In the genomic region with DNA sequence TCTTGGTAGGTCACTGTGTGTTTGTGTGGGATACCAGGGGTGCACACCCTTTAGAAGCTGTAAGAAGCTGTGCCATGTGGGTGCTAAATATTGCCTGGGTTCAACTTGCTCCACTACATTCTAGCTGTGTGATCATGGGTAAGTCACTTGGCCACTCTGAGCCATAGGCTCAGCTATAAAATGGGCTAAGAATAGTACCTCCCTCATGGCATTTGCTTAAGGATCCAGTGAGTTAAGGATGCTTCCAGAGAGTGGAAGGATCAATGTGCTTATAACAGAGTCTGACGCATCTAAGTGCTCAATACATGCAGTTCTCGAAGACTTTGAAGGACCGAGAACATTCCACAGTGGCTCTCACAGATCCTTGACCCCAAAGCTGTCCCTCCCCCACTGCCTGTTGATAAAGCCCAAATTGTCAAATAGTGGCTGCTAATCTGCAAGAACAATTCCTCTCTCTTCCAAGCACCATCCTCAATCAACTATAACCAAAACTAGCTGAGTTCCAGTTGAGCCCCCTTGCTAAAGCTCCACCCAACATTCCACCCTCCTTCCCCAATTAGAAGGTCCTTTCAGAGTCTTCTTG, we compare ENCODE assay signal across 14 cellular contexts. TPM values are rescaled to one million over a fixed set of nuclear protein-coding genes. Genes with fewer than 3 reads are reported as not detected.
DNase-seq lines count a peak whose midpoint lies in the region; ATAC-seq and TF ChIP-seq lines count a peak whose summit lies in the region.
"Had no signal": no experiment of that assay in that cellular context is flagged by ENCODE, and none has a peak within 500 bp of the region (broad histone marks: within the 10 kb centered on the region; RNA-seq: fewer than 3 reads in every experiment).

No MANE protein-coding gene starts in this region.

- H3K36me3 Mint-ChIP-seq in activated T-helper 1 cell treated with anti-CD3 and anti-CD28 coated beads, Interleukin-12 subunit alpha, Interleukin-12 subunit beta, Interleukin-2, Interleukin-4 antibody, amounts not matched to agents 30 ng/mL and 10 ng/mL and 1 ng/mL, durations not matched to agents 14 hours and 24 hours and 36 hours (ENCODE audit: low read depth): peaks cover 54% of the 10 kb centered on the region
- H3K36me3 Mint-ChIP-seq in memory B cell: no peaks in the 10 kb centered on the region

- no peak overlapping the region for H3K4me3 ChIP-seq in BLaER1
- peak overlapping the region in 1 of 2 experiments; percentile 31; a peak in 1 of 4 replicates for H3K4me3 ChIP-seq in DND-41 (ENCODE audit: low read depth in 1 of 2, low read length in 2 of 2)
- H3K4me3 ChIP-seq in heart left ventricle: no peak overlapping the region

- H3K27ac Mint-ChIP-seq in activated T-helper 1 cell treated with anti-CD3 and anti-CD28 coated beads, Interleukin-12 subunit alpha, Interleukin-12 subunit beta, Interleukin-2, Interleukin-4 antibody, amounts not matched to agents 30 ng/mL and 10 ng/mL and 1 ng/mL, durations not matched to agents 14 hours and 24 hours and 36 hours: peak overlapping the region; percentile 100
- peak overlapping the region; percentile 91 for H3K27ac Mint-ChIP-seq in memory B cell

- 74 to 80% (median 77%) methylated on average over 3 of the region's 3 CpGs for WGBS in heart left ventricle, 4 donors

- H2AFZ ChIP-seq in DND-41 (ENCODE audit: low read depth, low read length): peak overlapping the region; percentile 84

- peaks cover 2% of the 10 kb centered on the region for H3K27me3 Mint-ChIP-seq in activated T-helper 1 cell treated with anti-CD3 and anti-CD28 coated beads, Interleukin-12 subunit alpha, Interleukin-12 subunit beta, Interleukin-2, Interleukin-4 antibody, amounts not matched to agents 30 ng/mL and 10 ng/mL and 1 ng/mL, durations not matched to agents 14 hours and 24 hours and 36 hours (ENCODE audit: insufficient read depth)
- H3K27me3 Mint-ChIP-seq in memory B cell: no peaks in the 10 kb centered on the region

- ATAC-seq in DND-41 (ENCODE audit: insufficient read depth, low read depth): no peak; the same call in 2 of the 3 replicates
- no peak for ATAC-seq in memory B cell (ENCODE audit: low read depth)
- no peak for ATAC-seq in HG02840 (IDR thresholded peaks at IDR 0.05; ENCODE audit: low FRiP score, unreplicated experiment)
- no peak for ATAC-seq in heart left ventricle

- H3K4me2 ChIP-seq in BLaER1 (peak overlapping the region; percentile 52), DND-41 (ENCODE audit: insufficient read depth, low read length) (peak overlapping the region; percentile 70)

- DNase-seq in DND-41 (no peak), memory B cell (ENCODE audit: low spot score in 2 of 2) (no peak), foreskin melanocyte (no peak), GM03348 (ENCODE audit: low spot score) (no peak), heart left ventricle (no peak)
- DNase-seq in activated T-helper 1 cell treated with anti-CD3 and anti-CD28 coated beads, Interleukin-12 subunit alpha, Interleukin-12 subunit beta, Interleukin-2, Interleukin-4 antibody, amounts not matched to agents 30 ng/mL and 10 ng/mL and 1 ng/mL, durations not matched to agents 14 hours and 24 hours and 36 hours (ENCODE audit: low spot score): no peak
- DNase-seq: C1 segment of cervical spinal cord, Karpas-422, kidney, NCI-H1694 treated with DMSO at 0.1 percent for 48 hours had no signal

- H3K4me1 ChIP-seq in BLaER1 (peaks cover 25% of the 10 kb centered on the region), DND-41 (ENCODE audit: insufficient read depth, low read length) (peaks cover 25% of the 10 kb centered on the region), heart left ventricle (peaks cover 0 to 14% (median 0%) of the 10 kb centered on the region in 12 donors)

- H4K20me1 ChIP-seq in BLaER1 (no peaks in the 10 kb centered on the region), DND-41 (ENCODE audit: insufficient read depth, low read length) (no peaks in the 10 kb centered on the region)

- no peaks in the 10 kb centered on the region for H3K27me3 ChIP-seq in BLaER1
- H3K27me3 ChIP-seq in DND-41 (ENCODE audit: insufficient read depth, low read length, poor library complexity): no peaks in the 10 kb centered on the region
- peaks cover 0 to 38% (median 5%) of the 10 kb centered on the region in 9 donors for H3K27me3 ChIP-seq in heart left ventricle

- no peak for TF ChIP-seq POLR2A in heart left ventricle (IDR thresholded peaks at IDR 0.05)

- no peaks in the 10 kb centered on the region for H3K36me3 ChIP-seq in BLaER1
- H3K36me3 ChIP-seq in DND-41 (ENCODE audit: insufficient read depth, low read length): no peaks in the 10 kb centered on the region
- H3K36me3 ChIP-seq in heart left ventricle: no peaks in the 10 kb centered on the region

- H3K4me3 Mint-ChIP-seq in activated T-helper 1 cell treated with anti-CD3 and anti-CD28 coated beads, Interleukin-12 subunit alpha, Interleukin-12 subunit beta, Interleukin-2, Interleukin-4 antibody, amounts not matched to agents 30 ng/mL and 10 ng/mL and 1 ng/mL, durations not matched to agents 14 hours and 24 hours and 36 hours: peak overlapping the region; percentile 86
- H3K4me3 Mint-ChIP-seq in memory B cell: peak overlapping the region; percentile 57

- TF ChIP-seq CTCF in DND-41 (IDR thresholded peaks at IDR 0.05; ENCODE audit: borderline replicate concordance, extremely low read depth, low read length, poor library complexity, severe bottlenecking) (no peak), heart left ventricle (IDR thresholded peaks at IDR 0.05) (no peak)

- no peak overlapping the region for H3K9ac ChIP-seq in BLaER1
- H3K9ac ChIP-seq in DND-41 (ENCODE audit: low read depth, low read length): peak overlapping the region; percentile 57

- H3K9me3 ChIP-seq in BLaER1 (no peaks in the 10 kb centered on the region), DND-41 (ENCODE audit: insufficient read depth, low read length, severe bottlenecking) (no peaks in the 10 kb centered on the region), heart left ventricle (no peaks in the 10 kb centered on the region)

- intact Hi-C loops in activated T-helper 1 cell treated with anti-CD3 and anti-CD28 coated beads, Interleukin-12 subunit alpha, Interleukin-12 subunit beta, Interleukin-2, Interleukin-4 antibody, amounts not matched to agents 30 ng/mL and 10 ng/mL and 1 ng/mL, durations not matched to agents 14 hours and 24 hours and 36 hours (cut with micrococcal nuclease): loop anchor here (1.0 to 5.0 kb wide), 9 partner anchors 16 to 345 kb away; a partner anchor contains a TSS
- intact Hi-C loops in heart left ventricle (cut with DNase I): no loop called here

- H3K27ac ChIP-seq in BLaER1: peak overlapping the region; percentile 37; the same call in 1 of the 2 replicates
- peak overlapping the region; percentile 95 for H3K27ac ChIP-seq in DND-41 (ENCODE audit: low read length)
- peak overlapping the region in 1 of 12 donors; percentile 82 for H3K27ac ChIP-seq in heart left ventricle

- no peaks in the 10 kb centered on the region for H3K79me2 ChIP-seq in DND-41 (ENCODE audit: insufficient read depth, low read length)

- H3K4me1 Mint-ChIP-seq in activated T-helper 1 cell treated with anti-CD3 and anti-CD28 coated beads, Interleukin-12 subunit alpha, Interleukin-12 subunit beta, Interleukin-2, Interleukin-4 antibody, amounts not matched to agents 30 ng/mL and 10 ng/mL and 1 ng/mL, durations not matched to agents 14 hours and 24 hours and 36 hours (ENCODE audit: low read depth): peaks cover 80% of the 10 kb centered on the region
- H3K4me1 Mint-ChIP-seq in memory B cell: peaks cover 18% of the 10 kb centered on the region

- no peaks in the 10 kb centered on the region for H3K9me3 Mint-ChIP-seq in activated T-helper 1 cell treated with anti-CD3 and anti-CD28 coated beads, Interleukin-12 subunit alpha, Interleukin-12 subunit beta, Interleukin-2, Interleukin-4 antibody, amounts not matched to agents 30 ng/mL and 10 ng/mL and 1 ng/mL, durations not matched to agents 14 hours and 24 hours and 36 hours
- no peaks in the 10 kb centered on the region for H3K9me3 Mint-ChIP-seq in memory B cell

RNA-seq across cellular contexts. Expression of a gene that starts 13.2 kb away (rescaled TPM):
- total RNA-seq in activated T-helper 1 cell treated with anti-CD3 and anti-CD28 coated beads, Interleukin-12 subunit alpha, Interleukin-12 subunit beta, Interleukin-2, Interleukin-4 antibody, amounts not matched to agents 30 ng/mL and 10 ng/mL and 1 ng/mL, durations not matched to agents 14 hours and 24 hours and 36 hours: 2.3 and 3.3 TPM in 2 replicates
- total RNA-seq in heart left ventricle: under 1 TPM in 1 of 9 donors, not detected in 8; 0.91 TPM
- not detected for polyA plus RNA-seq in heart left ventricle
- total RNA-seq: myocyte, renal cortical epithelial cell had no signal

RNA-seq across cellular contexts. Expression of a gene that starts 27.0 kb away (rescaled TPM):
- total RNA-seq in activated T-helper 1 cell treated with anti-CD3 and anti-CD28 coated beads, Interleukin-12 subunit alpha, Interleukin-12 subunit beta, Interleukin-2, Interleukin-4 antibody, amounts not matched to agents 30 ng/mL and 10 ng/mL and 1 ng/mL, durations not matched to agents 14 hours and 24 hours and 36 hours: 273 and 278 TPM in 2 replicates
- total RNA-seq in heart left ventricle: 1 to 10 TPM in 2 of 9 donors, under 1 TPM in 6, not detected in 1; 0.09 to 8.7 (median 0.38) TPM
- under 1 TPM; 0.24 to 0.38 TPM for polyA plus RNA-seq in heart left ventricle
- total RNA-seq: myocyte, renal cortical epithelial cell had no signal

Comparison
In these comparisons a context has a peak if more than half of its experiments do, and no peak if none do; other contexts are left out.
1. RNA of a gene that starts 27.0 kb away (total RNA-seq): 273 to 278 TPM in activated T-helper 1 cell treated with anti-CD3 and anti-CD28 coated beads, Interleukin-12 subunit alpha, Interleukin-12 subunit beta, Interleukin-2, Interleukin-4 antibody, amounts not matched to agents 30 ng/mL and 10 ng/mL and 1 ng/mL, durations not matched to agents 14 hours and 24 hours and 36 hours; 0.09 to 8.7 TPM in heart left ventricle; every median in the first group is over 10 times any median in the second.